In the genomic region with DNA sequence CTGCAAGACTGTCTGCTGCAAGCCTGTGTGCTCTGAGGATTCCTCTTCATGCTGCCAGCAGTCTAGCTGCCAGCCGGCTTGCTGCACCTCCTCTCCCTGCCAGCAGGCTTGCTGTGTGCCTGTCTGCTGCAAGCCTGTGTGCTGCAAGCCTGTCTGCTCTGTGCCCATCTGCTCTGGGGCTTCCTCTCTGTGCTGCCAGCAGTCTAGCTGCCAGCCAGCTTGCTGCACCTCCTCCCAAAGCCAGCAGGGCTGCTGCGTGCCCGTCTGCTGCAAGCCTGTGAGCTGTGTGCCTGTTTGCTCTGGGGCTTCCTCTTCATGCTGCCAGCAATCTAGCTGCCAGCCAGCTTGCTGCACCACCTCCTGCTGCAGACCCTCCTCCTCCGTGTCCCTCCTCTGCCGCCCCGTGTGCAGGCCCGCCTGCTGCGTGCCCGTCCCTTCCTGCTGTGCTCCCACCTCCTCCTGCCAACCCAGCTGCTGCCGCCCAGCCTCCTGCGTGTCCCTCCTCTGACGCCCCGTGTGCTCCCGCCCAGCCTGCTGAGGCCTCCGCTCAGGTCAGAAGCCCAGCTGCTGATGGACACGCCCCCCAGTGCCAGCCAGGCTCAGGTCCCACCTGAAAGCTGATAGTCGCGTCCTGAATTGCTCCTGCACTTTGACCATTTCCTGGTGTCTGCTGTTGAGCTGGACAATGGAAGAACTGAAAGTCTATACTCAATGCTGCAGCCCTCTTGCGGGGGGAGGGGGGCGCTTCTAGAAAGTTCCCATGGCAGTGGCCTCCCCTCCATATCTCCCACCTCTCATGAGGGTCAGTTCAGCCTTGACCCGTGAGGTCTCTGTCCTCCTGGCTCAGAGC, we compare ENCODE assay signal across 1 cellular context.
TF ChIP-seq lines count a peak whose summit lies in the region.

No MANE protein-coding gene starts in this region.

TF ChIP-seq in HepG2, 621 proteins besides CTCF, POLR2A, EP300 and RAD21 (continued from another document and continues in another):
- TF ChIP-seq, protein P1, sequence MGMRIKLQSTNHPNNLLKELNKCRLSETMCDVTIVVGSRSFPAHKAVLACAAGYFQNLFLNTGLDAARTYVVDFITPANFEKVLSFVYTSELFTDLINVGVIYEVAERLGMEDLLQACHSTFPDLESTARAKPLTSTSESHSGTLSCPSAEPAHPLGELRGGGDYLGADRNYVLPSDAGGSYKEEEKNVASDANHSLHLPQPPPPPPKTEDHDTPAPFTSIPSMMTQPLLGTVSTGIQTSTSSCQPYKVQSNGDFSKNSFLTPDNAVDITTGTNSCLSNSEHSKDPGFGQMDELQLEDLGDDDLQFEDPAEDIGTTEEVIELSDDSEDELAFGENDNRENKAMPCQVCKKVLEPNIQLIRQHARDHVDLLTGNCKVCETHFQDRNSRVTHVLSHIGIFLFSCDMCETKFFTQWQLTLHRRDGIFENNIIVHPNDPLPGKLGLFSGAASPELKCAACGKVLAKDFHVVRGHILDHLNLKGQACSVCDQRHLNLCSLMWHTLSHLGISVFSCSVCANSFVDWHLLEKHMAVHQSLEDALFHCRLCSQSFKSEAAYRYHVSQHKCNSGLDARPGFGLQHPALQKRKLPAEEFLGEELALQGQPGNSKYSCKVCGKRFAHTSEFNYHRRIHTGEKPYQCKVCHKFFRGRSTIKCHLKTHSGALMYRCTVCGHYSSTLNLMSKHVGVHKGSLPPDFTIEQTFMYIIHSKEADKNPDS (CRISPR knock-in tag; IDR thresholded peaks at IDR 0.05) = no peak
- TF ChIP-seq SP4 (CRISPR knock-in tag; IDR thresholded peaks at IDR 0.05) (peak; percentile 66; the same call in 1 of the 2 replicates), IRF2 (CRISPR knock-in tag; IDR thresholded peaks at IDR 0.05) (peak; percentile 25; the same call in 1 of the 2 replicates), STAG1 (CRISPR knock-in tag; IDR thresholded peaks at IDR 0.05) (peak; percentile 15; the same call in 1 of the 2 replicates), ZNF331 (CRISPR knock-in tag; IDR thresholded peaks at IDR 0.05) (peak; percentile 25; the same call in 1 of the 2 replicates), NCOA1 (CRISPR knock-in tag; IDR thresholded peaks at IDR 0.05) (peak; percentile 29; the same call in 1 of the 2 replicates), THAP11 (CRISPR knock-in tag; IDR thresholded peaks at IDR 0.05) (0 out of 2 replicates have a peak, but pooled peaks have one; percentile 20), RBFOX2 (IDR thresholded peaks at IDR 0.05; ENCODE audit: low read depth, low read length) (no peak), ZNF570 (CRISPR knock-in tag; IDR thresholded peaks at IDR 0.05; ENCODE audit: borderline replicate concordance) (no peak), NFKBIZ (CRISPR knock-in tag; IDR thresholded peaks at IDR 0.05) (no peak), ELF3 (CRISPR knock-in tag; IDR thresholded peaks at IDR 0.05) (peak; percentile 96), ZNF747 (CRISPR knock-in tag; IDR thresholded peaks at IDR 0.05; ENCODE audit: borderline replicate concordance) (peak; percentile 87; the same call in 1 of the 2 replicates), NR3C1 (CRISPR knock-in tag; IDR thresholded peaks at IDR 0.05) (no peak), NR2F6 (IDR thresholded peaks at IDR 0.05) (0 out of 2 replicates have a peak, but pooled peaks have one; percentile 7), NR2F6 (CRISPR knock-in tag; IDR thresholded peaks at IDR 0.05) (peak; percentile 40), MXI1 (IDR thresholded peaks at IDR 0.05; ENCODE audit: borderline replicate concordance, low read depth, low read length) (0 out of 3 replicates have a peak, but pooled peaks have one; percentile 58), SALL1 (CRISPR knock-in tag; IDR thresholded peaks at IDR 0.05) (peak; percentile 42; the same call in 1 of the 2 replicates)
- TF ChIP-seq, protein P2, sequence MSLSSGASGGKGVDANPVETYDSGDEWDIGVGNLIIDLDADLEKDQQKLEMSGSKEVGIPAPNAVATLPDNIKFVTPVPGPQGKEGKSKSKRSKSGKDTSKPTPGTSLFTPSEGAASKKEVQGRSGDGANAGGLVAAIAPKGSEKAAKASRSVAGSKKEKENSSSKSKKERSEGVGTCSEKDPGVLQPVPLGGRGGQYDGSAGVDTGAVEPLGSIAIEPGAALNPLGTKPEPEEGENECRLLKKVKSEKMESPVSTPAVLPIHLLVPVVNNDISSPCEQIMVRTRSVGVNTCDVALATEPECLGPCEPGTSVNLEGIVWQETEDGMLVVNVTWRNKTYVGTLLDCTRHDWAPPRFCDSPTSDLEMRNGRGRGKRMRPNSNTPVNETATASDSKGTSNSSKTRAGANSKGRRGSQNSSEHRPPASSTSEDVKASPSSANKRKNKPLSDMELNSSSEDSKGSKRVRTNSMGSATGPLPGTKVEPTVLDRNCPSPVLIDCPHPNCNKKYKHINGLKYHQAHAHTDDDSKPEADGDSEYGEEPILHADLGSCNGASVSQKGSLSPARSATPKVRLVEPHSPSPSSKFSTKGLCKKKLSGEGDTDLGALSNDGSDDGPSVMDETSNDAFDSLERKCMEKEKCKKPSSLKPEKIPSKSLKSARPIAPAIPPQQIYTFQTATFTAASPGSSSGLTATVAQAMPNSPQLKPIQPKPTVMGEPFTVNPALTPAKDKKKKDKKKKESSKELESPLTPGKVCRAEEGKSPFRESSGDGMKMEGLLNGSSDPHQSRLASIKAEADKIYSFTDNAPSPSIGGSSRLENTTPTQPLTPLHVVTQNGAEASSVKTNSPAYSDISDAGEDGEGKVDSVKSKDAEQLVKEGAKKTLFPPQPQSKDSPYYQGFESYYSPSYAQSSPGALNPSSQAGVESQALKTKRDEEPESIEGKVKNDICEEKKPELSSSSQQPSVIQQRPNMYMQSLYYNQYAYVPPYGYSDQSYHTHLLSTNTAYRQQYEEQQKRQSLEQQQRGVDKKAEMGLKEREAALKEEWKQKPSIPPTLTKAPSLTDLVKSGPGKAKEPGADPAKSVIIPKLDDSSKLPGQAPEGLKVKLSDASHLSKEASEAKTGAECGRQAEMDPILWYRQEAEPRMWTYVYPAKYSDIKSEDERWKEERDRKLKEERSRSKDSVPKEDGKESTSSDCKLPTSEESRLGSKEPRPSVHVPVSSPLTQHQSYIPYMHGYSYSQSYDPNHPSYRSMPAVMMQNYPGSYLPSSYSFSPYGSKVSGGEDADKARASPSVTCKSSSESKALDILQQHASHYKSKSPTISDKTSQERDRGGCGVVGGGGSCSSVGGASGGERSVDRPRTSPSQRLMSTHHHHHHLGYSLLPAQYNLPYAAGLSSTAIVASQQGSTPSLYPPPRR (CRISPR knock-in tag; IDR thresholded peaks at IDR 0.05; ENCODE audit: borderline replicate concordance) = peak; percentile 55; the same call in 1 of the 2 replicates
- TF ChIP-seq, protein P3, sequence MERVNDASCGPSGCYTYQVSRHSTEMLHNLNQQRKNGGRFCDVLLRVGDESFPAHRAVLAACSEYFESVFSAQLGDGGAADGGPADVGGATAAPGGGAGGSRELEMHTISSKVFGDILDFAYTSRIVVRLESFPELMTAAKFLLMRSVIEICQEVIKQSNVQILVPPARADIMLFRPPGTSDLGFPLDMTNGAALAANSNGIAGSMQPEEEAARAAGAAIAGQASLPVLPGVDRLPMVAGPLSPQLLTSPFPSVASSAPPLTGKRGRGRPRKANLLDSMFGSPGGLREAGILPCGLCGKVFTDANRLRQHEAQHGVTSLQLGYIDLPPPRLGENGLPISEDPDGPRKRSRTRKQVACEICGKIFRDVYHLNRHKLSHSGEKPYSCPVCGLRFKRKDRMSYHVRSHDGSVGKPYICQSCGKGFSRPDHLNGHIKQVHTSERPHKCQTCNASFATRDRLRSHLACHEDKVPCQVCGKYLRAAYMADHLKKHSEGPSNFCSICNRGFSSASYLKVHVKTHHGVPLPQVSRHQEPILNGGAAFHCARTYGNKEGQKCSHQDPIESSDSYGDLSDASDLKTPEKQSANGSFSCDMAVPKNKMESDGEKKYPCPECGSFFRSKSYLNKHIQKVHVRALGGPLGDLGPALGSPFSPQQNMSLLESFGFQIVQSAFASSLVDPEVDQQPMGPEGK (CRISPR knock-in tag; IDR thresholded peaks at IDR 0.05) = peak; percentile 61
- TF ChIP-seq, protein P4, sequence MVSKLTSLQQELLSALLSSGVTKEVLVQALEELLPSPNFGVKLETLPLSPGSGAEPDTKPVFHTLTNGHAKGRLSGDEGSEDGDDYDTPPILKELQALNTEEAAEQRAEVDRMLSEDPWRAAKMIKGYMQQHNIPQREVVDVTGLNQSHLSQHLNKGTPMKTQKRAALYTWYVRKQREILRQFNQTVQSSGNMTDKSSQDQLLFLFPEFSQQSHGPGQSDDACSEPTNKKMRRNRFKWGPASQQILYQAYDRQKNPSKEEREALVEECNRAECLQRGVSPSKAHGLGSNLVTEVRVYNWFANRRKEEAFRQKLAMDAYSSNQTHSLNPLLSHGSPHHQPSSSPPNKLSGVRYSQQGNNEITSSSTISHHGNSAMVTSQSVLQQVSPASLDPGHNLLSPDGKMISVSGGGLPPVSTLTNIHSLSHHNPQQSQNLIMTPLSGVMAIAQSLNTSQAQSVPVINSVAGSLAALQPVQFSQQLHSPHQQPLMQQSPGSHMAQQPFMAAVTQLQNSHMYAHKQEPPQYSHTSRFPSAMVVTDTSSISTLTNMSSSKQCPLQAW (CRISPR knock-in tag; IDR thresholded peaks at IDR 0.05) = peak; percentile 63
- TF ChIP-seq, protein P5, sequence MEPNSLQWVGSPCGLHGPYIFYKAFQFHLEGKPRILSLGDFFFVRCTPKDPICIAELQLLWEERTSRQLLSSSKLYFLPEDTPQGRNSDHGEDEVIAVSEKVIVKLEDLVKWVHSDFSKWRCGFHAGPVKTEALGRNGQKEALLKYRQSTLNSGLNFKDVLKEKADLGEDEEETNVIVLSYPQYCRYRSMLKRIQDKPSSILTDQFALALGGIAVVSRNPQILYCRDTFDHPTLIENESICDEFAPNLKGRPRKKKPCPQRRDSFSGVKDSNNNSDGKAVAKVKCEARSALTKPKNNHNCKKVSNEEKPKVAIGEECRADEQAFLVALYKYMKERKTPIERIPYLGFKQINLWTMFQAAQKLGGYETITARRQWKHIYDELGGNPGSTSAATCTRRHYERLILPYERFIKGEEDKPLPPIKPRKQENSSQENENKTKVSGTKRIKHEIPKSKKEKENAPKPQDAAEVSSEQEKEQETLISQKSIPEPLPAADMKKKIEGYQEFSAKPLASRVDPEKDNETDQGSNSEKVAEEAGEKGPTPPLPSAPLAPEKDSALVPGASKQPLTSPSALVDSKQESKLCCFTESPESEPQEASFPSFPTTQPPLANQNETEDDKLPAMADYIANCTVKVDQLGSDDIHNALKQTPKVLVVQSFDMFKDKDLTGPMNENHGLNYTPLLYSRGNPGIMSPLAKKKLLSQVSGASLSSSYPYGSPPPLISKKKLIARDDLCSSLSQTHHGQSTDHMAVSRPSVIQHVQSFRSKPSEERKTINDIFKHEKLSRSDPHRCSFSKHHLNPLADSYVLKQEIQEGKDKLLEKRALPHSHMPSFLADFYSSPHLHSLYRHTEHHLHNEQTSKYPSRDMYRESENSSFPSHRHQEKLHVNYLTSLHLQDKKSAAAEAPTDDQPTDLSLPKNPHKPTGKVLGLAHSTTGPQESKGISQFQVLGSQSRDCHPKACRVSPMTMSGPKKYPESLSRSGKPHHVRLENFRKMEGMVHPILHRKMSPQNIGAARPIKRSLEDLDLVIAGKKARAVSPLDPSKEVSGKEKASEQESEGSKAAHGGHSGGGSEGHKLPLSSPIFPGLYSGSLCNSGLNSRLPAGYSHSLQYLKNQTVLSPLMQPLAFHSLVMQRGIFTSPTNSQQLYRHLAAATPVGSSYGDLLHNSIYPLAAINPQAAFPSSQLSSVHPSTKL (CRISPR knock-in tag; IDR thresholded peaks at IDR 0.05) = peak; percentile 61
- TF ChIP-seq, protein P6, sequence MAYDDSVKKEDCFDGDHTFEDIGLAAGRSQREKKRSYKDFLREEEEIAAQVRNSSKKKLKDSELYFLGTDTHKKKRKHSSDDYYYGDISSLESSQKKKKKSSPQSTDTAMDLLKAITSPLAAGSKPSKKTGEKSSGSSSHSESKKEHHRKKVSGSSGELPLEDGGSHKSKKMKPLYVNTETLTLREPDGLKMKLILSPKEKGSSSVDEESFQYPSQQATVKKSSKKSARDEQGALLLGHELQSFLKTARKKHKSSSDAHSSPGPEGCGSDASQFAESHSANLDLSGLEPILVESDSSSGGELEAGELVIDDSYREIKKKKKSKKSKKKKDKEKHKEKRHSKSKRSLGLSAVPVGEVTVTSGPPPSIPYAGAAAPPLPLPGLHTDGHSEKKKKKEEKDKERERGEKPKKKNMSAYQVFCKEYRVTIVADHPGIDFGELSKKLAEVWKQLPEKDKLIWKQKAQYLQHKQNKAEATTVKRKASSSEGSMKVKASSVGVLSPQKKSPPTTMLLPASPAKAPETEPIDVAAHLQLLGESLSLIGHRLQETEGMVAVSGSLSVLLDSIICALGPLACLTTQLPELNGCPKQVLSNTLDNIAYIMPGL (CRISPR knock-in tag; IDR thresholded peaks at IDR 0.05; ENCODE audit: borderline replicate concordance in 1 of 2, low read depth in 1 of 2) = 0 out of 4 replicates have a peak, but pooled peaks of 1 of the 2 experiments have one; percentile 34
- TF ChIP-seq, protein P7, sequence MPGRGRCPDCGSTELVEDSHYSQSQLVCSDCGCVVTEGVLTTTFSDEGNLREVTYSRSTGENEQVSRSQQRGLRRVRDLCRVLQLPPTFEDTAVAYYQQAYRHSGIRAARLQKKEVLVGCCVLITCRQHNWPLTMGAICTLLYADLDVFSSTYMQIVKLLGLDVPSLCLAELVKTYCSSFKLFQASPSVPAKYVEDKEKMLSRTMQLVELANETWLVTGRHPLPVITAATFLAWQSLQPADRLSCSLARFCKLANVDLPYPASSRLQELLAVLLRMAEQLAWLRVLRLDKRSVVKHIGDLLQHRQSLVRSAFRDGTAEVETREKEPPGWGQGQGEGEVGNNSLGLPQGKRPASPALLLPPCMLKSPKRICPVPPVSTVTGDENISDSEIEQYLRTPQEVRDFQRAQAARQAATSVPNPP (CRISPR knock-in tag; IDR thresholded peaks at IDR 0.05) = no peak
- TF ChIP-seq, protein P8, sequence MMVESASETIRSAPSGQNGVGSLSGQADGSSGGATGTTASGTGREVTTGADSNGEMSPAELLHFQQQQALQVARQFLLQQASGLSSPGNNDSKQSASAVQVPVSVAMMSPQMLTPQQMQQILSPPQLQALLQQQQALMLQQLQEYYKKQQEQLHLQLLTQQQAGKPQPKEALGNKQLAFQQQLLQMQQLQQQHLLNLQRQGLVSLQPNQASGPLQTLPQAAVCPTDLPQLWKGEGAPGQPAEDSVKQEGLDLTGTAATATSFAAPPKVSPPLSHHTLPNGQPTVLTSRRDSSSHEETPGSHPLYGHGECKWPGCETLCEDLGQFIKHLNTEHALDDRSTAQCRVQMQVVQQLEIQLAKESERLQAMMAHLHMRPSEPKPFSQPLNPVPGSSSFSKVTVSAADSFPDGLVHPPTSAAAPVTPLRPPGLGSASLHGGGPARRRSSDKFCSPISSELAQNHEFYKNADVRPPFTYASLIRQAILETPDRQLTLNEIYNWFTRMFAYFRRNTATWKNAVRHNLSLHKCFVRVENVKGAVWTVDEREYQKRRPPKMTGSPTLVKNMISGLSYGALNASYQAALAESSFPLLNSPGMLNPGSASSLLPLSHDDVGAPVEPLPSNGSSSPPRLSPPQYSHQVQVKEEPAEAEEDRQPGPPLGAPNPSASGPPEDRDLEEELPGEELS (CRISPR knock-in tag; IDR thresholded peaks at IDR 0.05) = peak; percentile 24; the same call in 1 of the 2 replicates
- TF ChIP-seq, protein P9, sequence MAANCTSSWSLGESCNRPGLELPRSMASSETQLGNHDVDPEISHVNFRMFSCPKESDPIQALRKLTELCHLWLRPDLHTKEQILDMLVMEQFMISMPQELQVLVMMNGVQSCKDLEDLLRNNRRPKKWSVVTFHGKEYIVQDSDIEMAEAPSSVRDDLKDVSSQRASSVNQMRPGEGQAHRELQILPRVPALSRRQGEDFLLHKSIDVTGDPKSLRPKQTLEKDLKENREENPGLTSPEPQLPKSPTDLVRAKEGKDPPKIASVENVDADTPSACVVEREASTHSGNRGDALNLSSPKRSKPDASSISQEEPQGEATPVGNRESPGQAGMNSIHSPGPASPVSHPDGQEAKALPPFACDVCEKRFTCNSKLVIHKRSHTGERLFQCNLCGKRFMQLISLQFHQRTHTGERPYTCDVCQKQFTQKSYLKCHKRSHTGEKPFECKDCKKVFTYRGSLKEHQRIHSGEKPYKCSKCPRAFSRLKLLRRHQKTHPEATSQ (CRISPR knock-in tag; IDR thresholded peaks at IDR 0.05; ENCODE audit: borderline replicate concordance) = no peak
